Comparison of ENCODE assay signal across 18 cellular contexts in genomic region chr16:86828653-86829052, GRCh38.
"Had no signal": no experiment of that assay in that cellular context is flagged by ENCODE, and none has a peak within 500 bp of the region (broad histone marks: within the 10 kb centered on the region; RNA-seq: fewer than 3 reads in every experiment).

No MANE protein-coding gene starts in this region.

- H3K9me3 ChIP-seq: esophagus muscularis mucosa, gastrocnemius medialis, heart right ventricle, left lung had no signal

- ATAC-seq: gastrocnemius medialis, heart right ventricle, left cardiac atrium, left lung, left ventricle myocardium superior had no signal

- H3K36me3 ChIP-seq: esophagus muscularis mucosa, gastrocnemius medialis, heart right ventricle, left lung had no signal

- H3K4me3 ChIP-seq: coronary artery, dorsolateral prefrontal cortex, esophagus muscularis mucosa, gastrocnemius medialis, heart right ventricle, left lung, lung had no signal

- H3K27ac ChIP-seq: coronary artery, dorsolateral prefrontal cortex, esophagus muscularis mucosa, gastrocnemius medialis, heart right ventricle, left lung had no signal

- DNase-seq: dermis blood vessel endothelial cell; effector CD4-positive, alpha-beta T cell; effector memory CD4-positive, alpha-beta T cell; foreskin melanocyte; gastrocnemius medialis; glutamatergic neuron; heart right ventricle; hippocampal formation; left cardiac atrium; left lung; left ventricle myocardium superior; mammary epithelial cell; mesendoderm; midbrain had no signal

- H3K4me1 ChIP-seq: gastrocnemius medialis, left lung had no signal
